In the genomic region with DNA sequence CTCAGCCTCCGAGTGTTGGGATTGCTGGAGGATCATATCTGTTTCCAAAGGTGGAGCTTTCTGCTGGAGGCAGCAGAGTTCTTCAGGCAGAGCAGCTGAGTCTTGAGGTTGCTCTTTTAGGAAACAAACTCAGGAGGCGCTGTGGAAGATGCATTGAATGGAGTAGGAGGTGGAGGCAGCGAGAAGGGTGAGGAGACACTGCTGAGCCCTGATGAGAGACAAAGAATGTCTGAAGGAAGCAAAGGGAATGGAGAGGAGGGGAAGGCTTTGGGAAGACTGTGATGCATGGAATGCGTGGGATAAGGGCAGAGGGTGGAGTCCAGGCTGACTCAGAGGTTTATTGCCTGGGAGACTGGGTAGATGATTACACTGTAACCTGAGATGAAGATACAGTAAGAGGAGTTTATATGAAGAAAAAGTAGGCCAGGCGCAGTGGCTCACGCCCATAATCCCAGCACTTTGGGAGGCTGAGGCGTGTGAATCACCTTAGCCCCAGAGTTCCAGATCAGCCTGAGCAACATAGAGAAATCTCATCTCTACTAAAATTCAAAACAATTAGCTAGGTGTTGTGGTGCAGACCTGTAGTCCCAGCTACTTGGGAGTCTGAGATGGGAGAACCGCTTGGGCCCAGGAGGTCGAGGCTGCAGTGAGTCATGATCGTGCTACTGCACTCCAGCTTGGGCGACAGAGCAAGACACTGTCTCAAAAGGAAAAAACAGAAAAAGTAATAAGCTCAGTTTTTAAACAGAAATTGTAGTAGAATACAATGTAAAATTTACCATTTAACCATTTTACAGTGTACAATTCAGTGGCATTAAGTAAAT, we compare ENCODE assay signal across 1 cellular context.
TF ChIP-seq lines count a peak whose summit lies in the region.

No MANE protein-coding gene starts in this region.

TF ChIP-seq in K562, 482 proteins besides CTCF, POLR2A, EP300 and RAD21 (continued from another document and continues in another):
- TF ChIP-seq, protein P1, sequence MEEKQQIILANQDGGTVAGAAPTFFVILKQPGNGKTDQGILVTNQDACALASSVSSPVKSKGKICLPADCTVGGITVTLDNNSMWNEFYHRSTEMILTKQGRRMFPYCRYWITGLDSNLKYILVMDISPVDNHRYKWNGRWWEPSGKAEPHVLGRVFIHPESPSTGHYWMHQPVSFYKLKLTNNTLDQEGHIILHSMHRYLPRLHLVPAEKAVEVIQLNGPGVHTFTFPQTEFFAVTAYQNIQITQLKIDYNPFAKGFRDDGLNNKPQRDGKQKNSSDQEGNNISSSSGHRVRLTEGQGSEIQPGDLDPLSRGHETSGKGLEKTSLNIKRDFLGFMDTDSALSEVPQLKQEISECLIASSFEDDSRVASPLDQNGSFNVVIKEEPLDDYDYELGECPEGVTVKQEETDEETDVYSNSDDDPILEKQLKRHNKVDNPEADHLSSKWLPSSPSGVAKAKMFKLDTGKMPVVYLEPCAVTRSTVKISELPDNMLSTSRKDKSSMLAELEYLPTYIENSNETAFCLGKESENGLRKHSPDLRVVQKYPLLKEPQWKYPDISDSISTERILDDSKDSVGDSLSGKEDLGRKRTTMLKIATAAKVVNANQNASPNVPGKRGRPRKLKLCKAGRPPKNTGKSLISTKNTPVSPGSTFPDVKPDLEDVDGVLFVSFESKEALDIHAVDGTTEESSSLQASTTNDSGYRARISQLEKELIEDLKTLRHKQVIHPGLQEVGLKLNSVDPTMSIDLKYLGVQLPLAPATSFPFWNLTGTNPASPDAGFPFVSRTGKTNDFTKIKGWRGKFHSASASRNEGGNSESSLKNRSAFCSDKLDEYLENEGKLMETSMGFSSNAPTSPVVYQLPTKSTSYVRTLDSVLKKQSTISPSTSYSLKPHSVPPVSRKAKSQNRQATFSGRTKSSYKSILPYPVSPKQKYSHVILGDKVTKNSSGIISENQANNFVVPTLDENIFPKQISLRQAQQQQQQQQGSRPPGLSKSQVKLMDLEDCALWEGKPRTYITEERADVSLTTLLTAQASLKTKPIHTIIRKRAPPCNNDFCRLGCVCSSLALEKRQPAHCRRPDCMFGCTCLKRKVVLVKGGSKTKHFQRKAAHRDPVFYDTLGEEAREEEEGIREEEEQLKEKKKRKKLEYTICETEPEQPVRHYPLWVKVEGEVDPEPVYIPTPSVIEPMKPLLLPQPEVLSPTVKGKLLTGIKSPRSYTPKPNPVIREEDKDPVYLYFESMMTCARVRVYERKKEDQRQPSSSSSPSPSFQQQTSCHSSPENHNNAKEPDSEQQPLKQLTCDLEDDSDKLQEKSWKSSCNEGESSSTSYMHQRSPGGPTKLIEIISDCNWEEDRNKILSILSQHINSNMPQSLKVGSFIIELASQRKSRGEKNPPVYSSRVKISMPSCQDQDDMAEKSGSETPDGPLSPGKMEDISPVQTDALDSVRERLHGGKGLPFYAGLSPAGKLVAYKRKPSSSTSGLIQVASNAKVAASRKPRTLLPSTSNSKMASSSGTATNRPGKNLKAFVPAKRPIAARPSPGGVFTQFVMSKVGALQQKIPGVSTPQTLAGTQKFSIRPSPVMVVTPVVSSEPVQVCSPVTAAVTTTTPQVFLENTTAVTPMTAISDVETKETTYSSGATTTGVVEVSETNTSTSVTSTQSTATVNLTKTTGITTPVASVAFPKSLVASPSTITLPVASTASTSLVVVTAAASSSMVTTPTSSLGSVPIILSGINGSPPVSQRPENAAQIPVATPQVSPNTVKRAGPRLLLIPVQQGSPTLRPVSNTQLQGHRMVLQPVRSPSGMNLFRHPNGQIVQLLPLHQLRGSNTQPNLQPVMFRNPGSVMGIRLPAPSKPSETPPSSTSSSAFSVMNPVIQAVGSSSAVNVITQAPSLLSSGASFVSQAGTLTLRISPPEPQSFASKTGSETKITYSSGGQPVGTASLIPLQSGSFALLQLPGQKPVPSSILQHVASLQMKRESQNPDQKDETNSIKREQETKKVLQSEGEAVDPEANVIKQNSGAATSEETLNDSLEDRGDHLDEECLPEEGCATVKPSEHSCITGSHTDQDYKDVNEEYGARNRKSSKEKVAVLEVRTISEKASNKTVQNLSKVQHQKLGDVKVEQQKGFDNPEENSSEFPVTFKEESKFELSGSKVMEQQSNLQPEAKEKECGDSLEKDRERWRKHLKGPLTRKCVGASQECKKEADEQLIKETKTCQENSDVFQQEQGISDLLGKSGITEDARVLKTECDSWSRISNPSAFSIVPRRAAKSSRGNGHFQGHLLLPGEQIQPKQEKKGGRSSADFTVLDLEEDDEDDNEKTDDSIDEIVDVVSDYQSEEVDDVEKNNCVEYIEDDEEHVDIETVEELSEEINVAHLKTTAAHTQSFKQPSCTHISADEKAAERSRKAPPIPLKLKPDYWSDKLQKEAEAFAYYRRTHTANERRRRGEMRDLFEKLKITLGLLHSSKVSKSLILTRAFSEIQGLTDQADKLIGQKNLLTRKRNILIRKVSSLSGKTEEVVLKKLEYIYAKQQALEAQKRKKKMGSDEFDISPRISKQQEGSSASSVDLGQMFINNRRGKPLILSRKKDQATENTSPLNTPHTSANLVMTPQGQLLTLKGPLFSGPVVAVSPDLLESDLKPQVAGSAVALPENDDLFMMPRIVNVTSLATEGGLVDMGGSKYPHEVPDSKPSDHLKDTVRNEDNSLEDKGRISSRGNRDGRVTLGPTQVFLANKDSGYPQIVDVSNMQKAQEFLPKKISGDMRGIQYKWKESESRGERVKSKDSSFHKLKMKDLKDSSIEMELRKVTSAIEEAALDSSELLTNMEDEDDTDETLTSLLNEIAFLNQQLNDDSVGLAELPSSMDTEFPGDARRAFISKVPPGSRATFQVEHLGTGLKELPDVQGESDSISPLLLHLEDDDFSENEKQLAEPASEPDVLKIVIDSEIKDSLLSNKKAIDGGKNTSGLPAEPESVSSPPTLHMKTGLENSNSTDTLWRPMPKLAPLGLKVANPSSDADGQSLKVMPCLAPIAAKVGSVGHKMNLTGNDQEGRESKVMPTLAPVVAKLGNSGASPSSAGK (IDR thresholded peaks at IDR 0.05) = no peak
- TF ChIP-seq KLF16 (IDR thresholded peaks at IDR 0.05) = no peak
- TF ChIP-seq ZBTB1 (CRISPR knock-in tag; IDR thresholded peaks at IDR 0.05; ENCODE audit: borderline replicate concordance, low read depth) = 0 out of 2 replicates have a peak, but pooled peaks have one; percentile 8
- no peak for TF ChIP-seq NCOA6 (IDR thresholded peaks at IDR 0.05)
- no peak for TF ChIP-seq PRPF4 (IDR thresholded peaks at IDR 0.05; ENCODE audit: insufficient read depth, low read depth, low read length, poor library complexity, severe bottlenecking)
- TF ChIP-seq, protein P2, sequence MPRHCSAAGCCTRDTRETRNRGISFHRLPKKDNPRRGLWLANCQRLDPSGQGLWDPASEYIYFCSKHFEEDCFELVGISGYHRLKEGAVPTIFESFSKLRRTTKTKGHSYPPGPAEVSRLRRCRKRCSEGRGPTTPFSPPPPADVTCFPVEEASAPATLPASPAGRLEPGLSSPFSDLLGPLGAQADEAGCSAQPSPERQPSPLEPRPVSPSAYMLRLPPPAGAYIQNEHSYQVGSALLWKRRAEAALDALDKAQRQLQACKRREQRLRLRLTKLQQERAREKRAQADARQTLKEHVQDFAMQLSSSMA (CRISPR knock-in tag; IDR thresholded peaks at IDR 0.05) = no peak
- peak; percentile 17 for TF ChIP-seq FOS (IDR thresholded peaks at IDR 0.05; ENCODE audit: extremely low read depth, insufficient read length)
- TF ChIP-seq, protein P3, sequence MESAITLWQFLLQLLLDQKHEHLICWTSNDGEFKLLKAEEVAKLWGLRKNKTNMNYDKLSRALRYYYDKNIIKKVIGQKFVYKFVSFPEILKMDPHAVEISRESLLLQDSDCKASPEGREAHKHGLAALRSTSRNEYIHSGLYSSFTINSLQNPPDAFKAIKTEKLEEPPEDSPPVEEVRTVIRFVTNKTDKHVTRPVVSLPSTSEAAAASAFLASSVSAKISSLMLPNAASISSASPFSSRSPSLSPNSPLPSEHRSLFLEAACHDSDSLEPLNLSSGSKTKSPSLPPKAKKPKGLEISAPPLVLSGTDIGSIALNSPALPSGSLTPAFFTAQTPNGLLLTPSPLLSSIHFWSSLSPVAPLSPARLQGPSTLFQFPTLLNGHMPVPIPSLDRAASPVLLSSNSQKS (CRISPR knock-in tag; IDR thresholded peaks at IDR 0.05) = no peak
- TF ChIP-seq HDAC2 (IDR thresholded peaks at IDR 0.05) = no peak
- TF ChIP-seq CCNT2 (IDR thresholded peaks at IDR 0.05; ENCODE audit: borderline replicate concordance, extremely low read depth, insufficient read length, low read depth, low read length) = no peak
- no peak for TF ChIP-seq PTBP1 (IDR thresholded peaks at IDR 0.05; ENCODE audit: low read depth, low read length)
- 0 out of 2 replicates have a peak, but pooled peaks have one; percentile 59 for TF ChIP-seq GTF2E2 (tag; IDR thresholded peaks at IDR 0.05)
- TF ChIP-seq JUN (IDR thresholded peaks at IDR 0.05; ENCODE audit: borderline replicate concordance, low read depth, low read length) = peak; percentile 51; the same call in 1 of the 2 replicates
- no peak for TF ChIP-seq JUN (CRISPR knock-in tag; IDR thresholded peaks at IDR 0.05; ENCODE audit: borderline replicate concordance)
- no peak for TF ChIP-seq SETDB1 (IDR thresholded peaks at IDR 0.05; ENCODE audit: low read length)
- TF ChIP-seq FOXK2 (conservative IDR thresholded peaks at IDR 0.05 in 1 of 2, IDR thresholded peaks at IDR 0.05 in 1 of 2; ENCODE audit: low read depth in 2 of 2) = peak in 1 of 2 experiments; percentile 14; a peak in 1 of 4 replicates
- TF ChIP-seq ZNF766 (CRISPR knock-in tag; conservative IDR thresholded peaks at IDR 0.05) = peak; percentile 84
- TF ChIP-seq MTA3 (IDR thresholded peaks at IDR 0.05; ENCODE audit: borderline replicate concordance) = peak; percentile 21; the same call in 1 of the 2 replicates
- no peak for TF ChIP-seq TARDBP (IDR thresholded peaks at IDR 0.05)
- TF ChIP-seq MTA2 (IDR thresholded peaks at IDR 0.05; ENCODE audit: low read depth) = no peak
- no peak for TF ChIP-seq ZNF551 (CRISPR knock-in tag; IDR thresholded peaks at IDR 0.05)
- TF ChIP-seq, protein P4, sequence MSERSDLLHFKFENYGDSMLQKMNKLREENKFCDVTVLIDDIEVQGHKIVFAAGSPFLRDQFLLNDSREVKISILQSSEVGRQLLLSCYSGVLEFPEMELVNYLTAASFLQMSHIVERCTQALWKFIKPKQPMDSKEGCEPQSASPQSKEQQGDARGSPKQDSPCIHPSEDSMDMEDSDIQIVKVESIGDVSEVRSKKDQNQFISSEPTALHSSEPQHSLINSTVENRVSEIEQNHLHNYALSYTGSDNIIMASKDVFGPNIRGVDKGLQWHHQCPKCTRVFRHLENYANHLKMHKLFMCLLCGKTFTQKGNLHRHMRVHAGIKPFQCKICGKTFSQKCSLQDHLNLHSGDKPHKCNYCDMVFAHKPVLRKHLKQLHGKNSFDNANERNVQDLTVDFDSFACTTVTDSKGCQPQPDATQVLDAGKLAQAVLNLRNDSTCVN (CRISPR knock-in tag; IDR thresholded peaks at IDR 0.05) = peak; percentile 81; the same call in 1 of the 2 replicates
- peak; percentile 67 for TF ChIP-seq TEAD4 (IDR thresholded peaks at IDR 0.05; ENCODE audit: low read length)
- no peak for TF ChIP-seq TEAD4 (CRISPR knock-in tag; IDR thresholded peaks at IDR 0.05; ENCODE audit: borderline replicate concordance)
- peak; percentile 71; the same call in 1 of the 2 replicates for TF ChIP-seq MIER1 (IDR thresholded peaks at IDR 0.05; ENCODE audit: low read depth)
- TF ChIP-seq MEF2A (IDR thresholded peaks at IDR 0.05; ENCODE audit: control insufficient read depth, low read depth, low read length) = no peak
- 0 out of 2 replicates have a peak, but pooled peaks have one; percentile 4 for TF ChIP-seq ZKSCAN8 (CRISPR knock-in tag; IDR thresholded peaks at IDR 0.05)
- peak in 1 of 2 experiments; percentile 76; a peak in 1 of 4 replicates for TF ChIP-seq TEAD1 (CRISPR knock-in tag; IDR thresholded peaks at IDR 0.05)
- TF ChIP-seq, protein P5, sequence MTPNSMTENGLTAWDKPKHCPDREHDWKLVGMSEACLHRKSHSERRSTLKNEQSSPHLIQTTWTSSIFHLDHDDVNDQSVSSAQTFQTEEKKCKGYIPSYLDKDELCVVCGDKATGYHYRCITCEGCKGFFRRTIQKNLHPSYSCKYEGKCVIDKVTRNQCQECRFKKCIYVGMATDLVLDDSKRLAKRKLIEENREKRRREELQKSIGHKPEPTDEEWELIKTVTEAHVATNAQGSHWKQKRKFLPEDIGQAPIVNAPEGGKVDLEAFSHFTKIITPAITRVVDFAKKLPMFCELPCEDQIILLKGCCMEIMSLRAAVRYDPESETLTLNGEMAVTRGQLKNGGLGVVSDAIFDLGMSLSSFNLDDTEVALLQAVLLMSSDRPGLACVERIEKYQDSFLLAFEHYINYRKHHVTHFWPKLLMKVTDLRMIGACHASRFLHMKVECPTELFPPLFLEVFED (CRISPR knock-in tag; conservative IDR thresholded peaks at IDR 0.05) = 0 out of 2 replicates have a peak, but pooled peaks have one; percentile 11
- TF ChIP-seq, protein P6, sequence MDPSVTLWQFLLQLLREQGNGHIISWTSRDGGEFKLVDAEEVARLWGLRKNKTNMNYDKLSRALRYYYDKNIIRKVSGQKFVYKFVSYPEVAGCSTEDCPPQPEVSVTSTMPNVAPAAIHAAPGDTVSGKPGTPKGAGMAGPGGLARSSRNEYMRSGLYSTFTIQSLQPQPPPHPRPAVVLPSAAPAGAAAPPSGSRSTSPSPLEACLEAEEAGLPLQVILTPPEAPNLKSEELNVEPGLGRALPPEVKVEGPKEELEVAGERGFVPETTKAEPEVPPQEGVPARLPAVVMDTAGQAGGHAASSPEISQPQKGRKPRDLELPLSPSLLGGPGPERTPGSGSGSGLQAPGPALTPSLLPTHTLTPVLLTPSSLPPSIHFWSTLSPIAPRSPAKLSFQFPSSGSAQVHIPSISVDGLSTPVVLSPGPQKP (CRISPR knock-in tag; IDR thresholded peaks at IDR 0.05) = no peak
- TF ChIP-seq ZNF316 (IDR thresholded peaks at IDR 0.05) = peak; percentile 53
- peak; percentile 7; the same call in 1 of the 2 replicates for TF ChIP-seq MAFK (IDR thresholded peaks at IDR 0.05; ENCODE audit: low read length)
- peak; percentile 87 for TF ChIP-seq EGR1 (conservative IDR thresholded peaks at IDR 0.05)
- peak; percentile 58; the same call in 1 of the 2 replicates for TF ChIP-seq ZEB2 (IDR thresholded peaks at IDR 0.05)
- no peak for TF ChIP-seq RBM15 (IDR thresholded peaks at IDR 0.05; ENCODE audit: insufficient read depth, low read length)
- 0 out of 2 replicates have a peak, but pooled peaks have one; percentile 2 for TF ChIP-seq BHLHE40 (IDR thresholded peaks at IDR 0.05; ENCODE audit: low read length)
- TF ChIP-seq ZNF445 (CRISPR knock-in tag; IDR thresholded peaks at IDR 0.05; ENCODE audit: low read depth) = no peak
- no peak for TF ChIP-seq POLR3G (IDR thresholded peaks at IDR 0.05; ENCODE audit: extremely low read depth, insufficient read length, insufficient replicate concordance)
- peak; percentile 38; the same call in 1 of the 2 replicates for TF ChIP-seq FOXP1 (CRISPR knock-in tag; IDR thresholded peaks at IDR 0.05)
- TF ChIP-seq, protein P7, sequence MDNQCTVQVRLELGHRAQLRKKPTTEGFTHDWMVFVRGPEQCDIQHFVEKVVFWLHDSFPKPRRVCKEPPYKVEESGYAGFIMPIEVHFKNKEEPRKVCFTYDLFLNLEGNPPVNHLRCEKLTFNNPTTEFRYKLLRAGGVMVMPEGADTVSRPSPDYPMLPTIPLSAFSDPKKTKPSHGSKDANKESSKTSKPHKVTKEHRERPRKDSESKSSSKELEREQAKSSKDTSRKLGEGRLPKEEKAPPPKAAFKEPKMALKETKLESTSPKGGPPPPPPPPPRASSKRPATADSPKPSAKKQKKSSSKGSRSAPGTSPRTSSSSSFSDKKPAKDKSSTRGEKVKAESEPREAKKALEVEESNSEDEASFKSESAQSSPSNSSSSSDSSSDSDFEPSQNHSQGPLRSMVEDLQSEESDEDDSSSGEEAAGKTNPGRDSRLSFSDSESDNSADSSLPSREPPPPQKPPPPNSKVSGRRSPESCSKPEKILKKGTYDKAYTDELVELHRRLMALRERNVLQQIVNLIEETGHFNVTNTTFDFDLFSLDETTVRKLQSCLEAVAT (IDR thresholded peaks at IDR 0.05) = peak; percentile 76 to 77; a peak in 3 of 4 replicates
- TF ChIP-seq EHMT2 (IDR thresholded peaks at IDR 0.05) = peak; percentile 83
